ENCODE assay signal across 18 cellular contexts in the genomic region with DNA sequence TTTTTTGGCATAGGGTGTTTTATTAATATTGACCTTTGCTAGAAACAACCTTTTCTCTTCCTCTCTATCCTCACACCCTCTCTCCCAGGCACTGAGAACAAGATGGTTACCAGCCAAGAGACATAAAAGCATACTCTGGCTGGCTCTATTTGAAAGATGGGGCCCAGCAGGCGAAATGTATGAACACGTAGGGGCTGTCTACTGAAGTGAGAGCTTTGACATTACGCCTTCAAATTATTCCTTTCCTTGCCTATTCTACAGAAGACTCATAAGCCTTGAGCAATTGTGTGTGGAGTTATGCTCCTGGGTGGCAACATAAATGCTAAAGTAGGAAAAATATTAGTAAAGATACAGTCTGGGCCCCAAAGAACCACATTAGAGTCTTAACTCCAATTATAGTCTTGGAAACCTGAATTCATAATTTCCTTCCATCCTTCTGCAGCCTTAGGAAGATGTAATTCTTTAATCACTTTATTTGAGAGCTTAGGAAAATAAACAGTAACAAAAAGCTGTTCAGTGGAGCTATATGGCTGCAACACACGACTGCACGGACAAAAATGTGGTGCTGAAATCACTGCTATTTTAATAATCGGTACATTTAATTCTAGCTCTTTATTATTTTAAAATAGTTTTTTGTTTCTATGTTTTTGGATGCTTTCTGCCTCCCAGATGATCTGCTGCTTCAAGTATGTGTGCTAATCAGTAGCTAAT.
DNase-seq lines count a peak whose midpoint lies in the region; ATAC-seq, FAIRE-seq and TF ChIP-seq lines count a peak whose summit lies in the region.
"Had no signal": no experiment of that assay in that cellular context is flagged by ENCODE, and none has a peak within 500 bp of the region (broad histone marks: within the 10 kb centered on the region; RNA-seq: fewer than 3 reads in every experiment).

No MANE protein-coding gene starts in this region.

- TF ChIP-seq POLR2A in HepG2 (IDR thresholded peaks at IDR 0.05; ENCODE audit: insufficient read depth in 1 of 2, low read depth in 2 of 2, low read length in 2 of 2): no peak
- TF ChIP-seq POLR2A in right lobe of liver (IDR thresholded peaks at IDR 0.05): no peak
- no peak for TF ChIP-seq POLR2A in upper lobe of left lung (IDR thresholded peaks at IDR 0.05)

- peaks cover 21% of the 10 kb centered on the region; the same call in 1 of the 2 replicates for H4K20me1 ChIP-seq in HepG2 (ENCODE audit: insufficient read depth, low read length)
- H4K20me1 ChIP-seq in fibroblast of lung (ENCODE audit: control insufficient read depth, extremely low read depth, insufficient read depth, low read length): no peaks in the 10 kb centered on the region

- H3K27ac ChIP-seq in HepG2 (ENCODE audit: extremely low read length, insufficient read depth, low read length): peak overlapping the region; percentile 26
- no peak overlapping the region for H3K27ac ChIP-seq in right lobe of liver
- peak overlapping the region; percentile 0 for H3K27ac ChIP-seq in fibroblast of lung (ENCODE audit: insufficient read depth, low read length)
- peak overlapping the region in 3 of 4 donors; percentile 8 to 79 (median 72) for H3K27ac ChIP-seq in upper lobe of left lung

- peaks cover 10% of the 10 kb centered on the region for H3K36me3 Mint-ChIP-seq in nephron progenitor cell (ENCODE audit: low read depth)

- no peaks in the 10 kb centered on the region for H3K27me3 ChIP-seq in HepG2 (ENCODE audit: control insufficient read depth in 1 of 2, insufficient read depth in 2 of 2, low read length in 2 of 2)
- H3K27me3 ChIP-seq in right lobe of liver: no peaks in the 10 kb centered on the region
- no peaks in the 10 kb centered on the region for H3K27me3 ChIP-seq in fibroblast of lung (ENCODE audit: control insufficient read depth, insufficient read depth, low read length)
- H3K27me3 ChIP-seq in upper lobe of left lung: no peaks in the 10 kb centered on the region
- H3K27me3 ChIP-seq: BE2C had no signal

- CTCF ChIA-PET in HepG2 (lab: Yijun Ruan, JAX; ENCODE audit: low intra/inter-chr PET ratio, low total read pairs): no interaction called here

- WGBS in HepG2 (ENCODE audit: low lambda C conversion rate): 92% methylated on average over 6 of the region's 6 CpGs
- 83% methylated on average over 6 of the region's 6 CpGs for WGBS in right lobe of liver (ENCODE audit: insufficient coverage, low coverage, low lambda C conversion rate, missing lambda C conversion rate)
- 63 to 72% methylated on average over 6 of the region's 6 CpGs for WGBS in upper lobe of left lung, 2 donors

- H2AFZ ChIP-seq in HepG2 (ENCODE audit: low read length) (no peak overlapping the region), fibroblast of lung (ENCODE audit: low read length) (no peak overlapping the region)

- no peak for TF ChIP-seq RAD21 in HepG2 (CRISPR knock-in tag; IDR thresholded peaks at IDR 0.05)

- H3K4me3 ChIP-seq in HepG2 (replicated peaks in 1 of 3; ENCODE audit: insufficient read depth in 1 of 3, low read depth in 2 of 3, low read length in 3 of 3): no peak overlapping the region
- no peak overlapping the region for H3K4me3 ChIP-seq in right lobe of liver
- H3K4me3 ChIP-seq in fibroblast of lung (replicated peaks in 1 of 4; ENCODE audit: control extremely low read depth in 1 of 4, insufficient read depth in 1 of 4, low read depth in 3 of 4, low read length in 4 of 4): no peak overlapping the region
- no peak overlapping the region for H3K4me3 ChIP-seq in upper lobe of left lung

- H3K9me3 ChIP-seq in HepG2 (ENCODE audit: low read length) (no peaks in the 10 kb centered on the region), right lobe of liver (no peaks in the 10 kb centered on the region), fibroblast of lung (ENCODE audit: control insufficient read depth, insufficient read depth, low read depth, low read length) (no peaks in the 10 kb centered on the region), upper lobe of left lung (no peaks in the 10 kb centered on the region)
- H3K9me3 ChIP-seq: BE2C had no signal

- ATAC-seq in HepG2 (no peak), right lobe of liver (no peak), upper lobe of left lung (ENCODE audit: low FRiP score in 2 of 2) (no peak), esophagus mucosa (no peak)
- ATAC-seq: HCT116 had no signal

- H3K36me3 ChIP-seq in HepG2 (replicated peaks in 1 of 2; ENCODE audit: control insufficient read depth in 1 of 2, insufficient read depth in 2 of 2, low read length in 2 of 2) (peaks cover 6 to 8% of the 10 kb centered on the region in 2 experiments; a peak in 3 of 5 replicates), right lobe of liver (no peaks in the 10 kb centered on the region), fibroblast of lung (ENCODE audit: control insufficient read depth, insufficient read depth, low read length) (no peaks in the 10 kb centered on the region), upper lobe of left lung (no peaks in the 10 kb centered on the region)
- H3K36me3 ChIP-seq: BE2C had no signal

- H3K9me3 Mint-ChIP-seq in nephron progenitor cell: no peaks in the 10 kb centered on the region
- H3K9me3 Mint-ChIP-seq: CD4-positive, alpha-beta T cell had no signal

- intact Hi-C loops in HepG2 (cut with micrococcal nuclease; ENCODE audit: unreplicated experiment) (no loop called here), right lobe of liver (cut with DNase I) (no loop called here)

- H3K9ac ChIP-seq in HepG2 (ENCODE audit: insufficient read depth, low read depth, low read length) (no peak overlapping the region), fibroblast of lung (ENCODE audit: insufficient read depth, low read length) (no peak overlapping the region)

- in situ Hi-C loops in HepG2 (cut with HindIII; ENCODE audit: extremely low pct_ligation_motif_present, low pct_unique_long_range_greater_than_20kb): no loop called here

- H3K79me2 ChIP-seq in HepG2 (ENCODE audit: insufficient read depth, low read length) (peaks cover 96% of the 10 kb centered on the region), fibroblast of lung (ENCODE audit: control insufficient read depth, insufficient read depth, low read length) (peaks cover 51% of the 10 kb centered on the region)

- H3K4me1 ChIP-seq in HepG2 (ENCODE audit: insufficient read depth, low read length) (peaks cover 93% of the 10 kb centered on the region), right lobe of liver (peaks cover 0 to 22% (median 10%) of the 10 kb centered on the region in 4 donors), fibroblast of lung (ENCODE audit: control insufficient read depth, extremely low read depth, insufficient read depth, low read length) (peaks cover 28% of the 10 kb centered on the region), upper lobe of left lung (peaks cover 33 to 48% (median 38%) of the 10 kb centered on the region in 4 donors)

- peaks cover 91% of the 10 kb centered on the region for H3K4me1 Mint-ChIP-seq in nephron progenitor cell

- no peak overlapping the region for H3K4me3 Mint-ChIP-seq in nephron progenitor cell
- H3K4me3 Mint-ChIP-seq: CD4-positive, alpha-beta T cell had no signal

- H3K27ac Mint-ChIP-seq in nephron progenitor cell: peak overlapping the region; percentile 64
- H3K27ac Mint-ChIP-seq: CD4-positive, alpha-beta T cell had no signal

- H3K27me3 Mint-ChIP-seq in nephron progenitor cell (ENCODE audit: low read depth, poor library complexity): no peaks in the 10 kb centered on the region

- no peak overlapping the region for H3K4me2 ChIP-seq in HepG2 (ENCODE audit: low read depth, low read length)
- no peak overlapping the region for H3K4me2 ChIP-seq in fibroblast of lung (ENCODE audit: extremely low read depth, insufficient read depth, low read length)

- TF ChIP-seq EP300 in HepG2 (IDR thresholded peaks at IDR 0.05; ENCODE audit: low read depth in 2 of 2, low read length in 2 of 2) (no peak), HepG2 (CRISPR knock-in tag; IDR thresholded peaks at IDR 0.05; ENCODE audit: borderline replicate concordance) (no peak), upper lobe of left lung (IDR thresholded peaks at IDR 0.05) (no peak)

- DNase-seq in HepG2 (ENCODE audit: low spot score) (no peak), right lobe of liver (no peak), fibroblast of lung (ENCODE audit: low read depth in 2 of 2) (peak; percentile 31 to 51), nephron progenitor cell (no peak), upper lobe of left lung (no peak), islet precursor cell (no peak), COR-L47 (lab: John Stamatoyannopoulos, UW) (no peak)
- DNase-seq: 8988T; BE2C; Calu3; CD4-positive, alpha-beta T cell; KG1; NCI-H1436; NCI-H2029 treated with DMSO at 0.1 percent for 48 hours; NCI-H2171 treated with DMSO at 0.1 percent for 48 hours; NCI-H774 had no signal

- TF ChIP-seq CTCF in HepG2 (CRISPR knock-in tag; IDR thresholded peaks at IDR 0.05) (no peak), right lobe of liver (IDR thresholded peaks at IDR 0.05) (no peak), fibroblast of lung (conservative IDR thresholded peaks at IDR 0.05 in 1 of 2, IDR thresholded peaks at IDR 0.05 in 1 of 2; ENCODE audit: low read depth in 1 of 2, low read length in 2 of 2) (no peak), nephron progenitor cell (IDR thresholded peaks at IDR 0.05) (no peak), upper lobe of left lung (IDR thresholded peaks at IDR 0.05) (no peak)

- POLR2A ChIA-PET in HepG2 (lab: Yijun Ruan, JAX): no interaction called here

- BruUV-seq in HepG2 (replicated peaks; lab: Mats Ljungman, UMichigan): no TSS peak

- FAIRE-seq in HepG2 (lab: Jason Lieb, UNC): no peak

TF ChIP-seq in HepG2, 621 proteins besides CTCF, POLR2A, EP300 and RAD21 (continues in another document):
- TF ChIP-seq, protein P1, sequence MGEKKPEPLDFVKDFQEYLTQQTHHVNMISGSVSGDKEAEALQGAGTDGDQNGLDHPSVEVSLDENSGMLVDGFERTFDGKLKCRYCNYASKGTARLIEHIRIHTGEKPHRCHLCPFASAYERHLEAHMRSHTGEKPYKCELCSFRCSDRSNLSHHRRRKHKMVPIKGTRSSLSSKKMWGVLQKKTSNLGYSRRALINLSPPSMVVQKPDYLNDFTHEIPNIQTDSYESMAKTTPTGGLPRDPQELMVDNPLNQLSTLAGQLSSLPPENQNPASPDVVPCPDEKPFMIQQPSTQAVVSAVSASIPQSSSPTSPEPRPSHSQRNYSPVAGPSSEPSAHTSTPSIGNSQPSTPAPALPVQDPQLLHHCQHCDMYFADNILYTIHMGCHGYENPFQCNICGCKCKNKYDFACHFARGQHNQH (CRISPR knock-in tag; IDR thresholded peaks at IDR 0.05): no peak
- TF ChIP-seq ZNF432 (CRISPR knock-in tag; IDR thresholded peaks at IDR 0.05; ENCODE audit: borderline replicate concordance) (no peak), KDM6A (CRISPR knock-in tag; IDR thresholded peaks at IDR 0.05; ENCODE audit: low read depth) (no peak), BCL6 (CRISPR knock-in tag; IDR thresholded peaks at IDR 0.05) (0 out of 2 replicates have a peak, but pooled peaks have one; percentile 20), ZNF441 (CRISPR knock-in tag; IDR thresholded peaks at IDR 0.05; ENCODE audit: borderline replicate concordance) (no peak), ZNF7 (CRISPR knock-in tag; IDR thresholded peaks at IDR 0.05) (no peak)
- TF ChIP-seq, protein P2, sequence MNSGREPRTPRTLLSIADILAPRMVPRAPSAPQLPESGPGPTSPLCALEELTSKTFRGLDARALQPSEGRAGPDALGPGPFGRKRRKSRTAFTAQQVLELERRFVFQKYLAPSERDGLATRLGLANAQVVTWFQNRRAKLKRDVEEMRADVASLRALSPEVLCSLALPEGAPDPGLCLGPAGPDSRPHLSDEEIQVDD (CRISPR knock-in tag; IDR thresholded peaks at IDR 0.05; ENCODE audit: borderline replicate concordance): no peak

Comparison
In these comparisons a context has a peak if more than half of its experiments do, and no peak if none do; other contexts are left out.
1. H3K27ac ChIP-seq: peak in HepG2 (single experiment), fibroblast of lung (single experiment) and upper lobe of left lung (3 of 4); none in right lobe of liver (0 of 3).
2. DNase-seq: peak in fibroblast of lung (2 of 2); none in HepG2 (single experiment), right lobe of liver (0 of 3), nephron progenitor cell (single experiment), upper lobe of left lung (0 of 2), islet precursor cell (single experiment) and COR-L47 (single experiment).